8 cellular contexts compared by ENCODE assay signal in the genomic region with DNA sequence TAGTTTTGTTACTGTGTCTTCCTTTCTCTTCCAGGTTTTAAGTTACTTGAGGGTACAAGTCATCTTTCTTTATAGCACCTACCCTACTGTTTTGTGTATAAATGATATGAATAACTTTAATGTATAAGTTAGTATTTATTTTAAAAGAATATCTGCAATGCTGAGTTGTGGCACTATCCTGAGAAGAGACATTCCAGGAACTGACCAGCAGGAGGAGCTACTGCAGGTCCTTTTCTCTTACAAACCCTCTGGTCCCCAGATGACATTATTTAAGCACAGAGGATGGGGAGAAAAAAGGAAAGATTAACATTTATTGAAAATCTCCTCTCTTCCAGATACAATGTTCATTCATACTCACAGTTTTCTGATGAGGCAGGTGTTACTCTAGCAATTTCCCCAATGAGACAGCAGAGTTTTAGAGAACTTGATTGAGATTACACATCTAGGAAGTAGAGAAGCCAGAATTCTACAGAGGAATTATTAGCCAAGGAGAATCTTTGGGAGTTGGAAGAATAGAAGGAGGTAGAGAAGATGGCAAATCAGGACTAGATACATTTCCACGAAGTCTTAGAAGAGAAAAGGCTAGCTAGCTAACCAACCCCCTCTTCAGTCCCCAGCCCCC.
A peak's percentile ranks its signal among the peaks of the same experiment; 100 is the strongest.
DNase-seq lines count a peak whose midpoint lies in the region; ATAC-seq, FAIRE-seq and TF ChIP-seq lines count a peak whose summit lies in the region.

No MANE protein-coding gene starts in this region.

- H2AFZ ChIP-seq in neural progenitor cell (replicated peaks): peak overlapping the region; percentile 64

- no peak for ATAC-seq in GM19397 (IDR thresholded peaks at IDR 0.05; ENCODE audit: unreplicated experiment)

- no peaks in the 10 kb centered on the region for H3K9me2 ChIP-seq in DOHH2 (replicated peaks; ENCODE audit: control insufficient read depth, low read length)

- H3F3A ChIP-seq in DOHH2 (ENCODE audit: control insufficient read depth, insufficient read depth) (no peaks in the 10 kb centered on the region), neural progenitor cell (ENCODE audit: low read depth) (no peaks in the 10 kb centered on the region)

- peaks cover 3% of the 10 kb centered on the region for H3K4me1 Mint-ChIP-seq in neural progenitor cell

- no peak overlapping the region for H3K4me2 ChIP-seq in DOHH2 (ENCODE audit: low read length)
- H3K4me2 ChIP-seq in neural progenitor cell: no peak overlapping the region

- H3K27ac ChIP-seq in DOHH2 (ENCODE audit: low read depth, low read length): no peak overlapping the region
- no peak overlapping the region for H3K27ac ChIP-seq in neural progenitor cell

- H3K27me3 Mint-ChIP-seq in neural progenitor cell (ENCODE audit: insufficient read depth, low read depth): no peaks in the 10 kb centered on the region

- DNase-seq in GM19239 (ENCODE audit: insufficient read length, low spot score) (peak; percentile 6), bronchial epithelial cell (ENCODE audit: low read depth) (peak; percentile 9), neural progenitor cell (ENCODE audit: low spot score) (peak; percentile 56)
- DNase-seq in activated T-cell treated with anti-CD3 and anti-CD28 coated beads, Interleukin-2, amount 50 U/mL, for 1 hour: no peak
- DNase-seq in activated effector memory CD4-positive, alpha-beta T cell treated with Interleukin-2 at 50 U/mL for 16 hours: no peak

- H3K36me3 ChIP-seq in DOHH2 (ENCODE audit: control insufficient read depth, low read length) (no peaks in the 10 kb centered on the region), bronchial epithelial cell (ENCODE audit: control insufficient read depth, insufficient read depth, low read length) (no peaks in the 10 kb centered on the region), neural progenitor cell (no peaks in the 10 kb centered on the region)

- no peak overlapping the region for H3K27ac Mint-ChIP-seq in neural progenitor cell

- no peaks in the 10 kb centered on the region for H3K9me3 Mint-ChIP-seq in neural progenitor cell

- H3K79me2 ChIP-seq in DOHH2 (ENCODE audit: control insufficient read depth, low read length) (no peaks in the 10 kb centered on the region), neural progenitor cell (ENCODE audit: low read depth) (no peaks in the 10 kb centered on the region)

- H3K36me3 Mint-ChIP-seq in neural progenitor cell: no peaks in the 10 kb centered on the region

- H3K27me3 ChIP-seq in DOHH2 (ENCODE audit: control insufficient read depth, low read length) (no peaks in the 10 kb centered on the region), bronchial epithelial cell (ENCODE audit: control insufficient read depth, insufficient read depth, low read length) (no peaks in the 10 kb centered on the region), neural progenitor cell (no peaks in the 10 kb centered on the region)

- H3K4me1 ChIP-seq in DOHH2 (ENCODE audit: control insufficient read depth, low read length) (no peaks in the 10 kb centered on the region), neural progenitor cell (no peaks in the 10 kb centered on the region)

- FAIRE-seq in GM19239 (lab: Jason Lieb, UNC) (no peak), bronchial epithelial cell (lab: Jason Lieb, UNC) (no peak)

- H3K4me3 ChIP-seq in DOHH2 (ENCODE audit: low read length) (no peak overlapping the region), bronchial epithelial cell (ENCODE audit: low read depth, low read length) (no peak overlapping the region), neural progenitor cell (no peak overlapping the region)

- no peak overlapping the region for H3K4me3 Mint-ChIP-seq in neural progenitor cell

- H3K9me3 ChIP-seq in DOHH2 (ENCODE audit: control insufficient read depth, insufficient read depth, low read length) (no peaks in the 10 kb centered on the region), neural progenitor cell (ENCODE audit: low read depth) (no peaks in the 10 kb centered on the region)

- H4K20me1 ChIP-seq in DOHH2 (ENCODE audit: control insufficient read depth, insufficient read depth, low read depth, low read length) (no peaks in the 10 kb centered on the region), neural progenitor cell (ENCODE audit: low read depth) (no peaks in the 10 kb centered on the region)

- H3K9ac ChIP-seq in neural progenitor cell: no peak overlapping the region

- peak; percentile 65 for TF ChIP-seq CTCF in DOHH2 (IDR thresholded peaks at IDR 0.05; ENCODE audit: low read depth, low read length, poor library complexity, severe bottlenecking)
- peak; percentile 88 for TF ChIP-seq CTCF in LNCAP (IDR thresholded peaks at IDR 0.05)
- peak; percentile 37 for TF ChIP-seq CTCF in bronchial epithelial cell (IDR thresholded peaks at IDR 0.05; ENCODE audit: insufficient read depth, low read length, severe bottlenecking)
- TF ChIP-seq CTCF in neural progenitor cell (IDR thresholded peaks at IDR 0.05): peak; percentile 89

Comparison
In these comparisons a context has a peak if more than half of its experiments do, and no peak if none do; other contexts are left out.
1. CTCF ChIP-seq: peak in every context shown above with its lines; median percentile 89 in neural progenitor cell; 88 in LNCAP; 65 in DOHH2; 37 in bronchial epithelial cell.
2. DNase-seq: peak in GM19239 (single experiment), bronchial epithelial cell (single experiment) and neural progenitor cell (single experiment); none in activated T-cell treated with anti-CD3 and anti-CD28 coated beads, Interleukin-2, amount 50 U/mL, for 1 hour (single experiment) and activated effector memory CD4-positive, alpha-beta T cell treated with Interleukin-2 at 50 U/mL for 16 hours (single experiment).